ENCODE assay signal across 2 cellular contexts in genomic region chr11:608751-609354, GRCh38.
TF ChIP-seq lines count a peak whose summit lies in the region.

No MANE protein-coding gene starts in this region.

TF ChIP-seq in GM12878, 131 proteins besides CTCF, POLR2A, EP300 and RAD21:
- TF ChIP-seq JUNB (IDR thresholded peaks at IDR 0.05) (no peak), ATF7 (IDR thresholded peaks at IDR 0.05; ENCODE audit: low read depth) (no peak), EGR1 (IDR thresholded peaks at IDR 0.05; ENCODE audit: borderline replicate concordance in 1 of 2, low read depth in 2 of 2, low read length in 2 of 2) (no peak), ESRRA (IDR thresholded peaks at IDR 0.05; ENCODE audit: low read length) (no peak)

TF ChIP-seq in HEK293T, 16 proteins besides CTCF, POLR2A, EP300 and RAD21:
- TF ChIP-seq CTBP1 (IDR thresholded peaks at IDR 0.05; ENCODE audit: borderline replicate concordance) (no peak), SP1 (IDR thresholded peaks at IDR 0.05) (no peak), LEF1 (IDR thresholded peaks at IDR 0.05; ENCODE audit: borderline replicate concordance) (no peak), ZNF384 (IDR thresholded peaks at IDR 0.05) (no peak), PKNOX1 (IDR thresholded peaks at IDR 0.05) (no peak), ARNT (IDR thresholded peaks at IDR 0.05) (no peak), FOXA1 (IDR thresholded peaks at IDR 0.05) (no peak), NFRKB (IDR thresholded peaks at IDR 0.05) (no peak)
